In genomic region chr10:32980558-32981468, GRCh38 we compare ENCODE assay signal across 1 cellular context.
TF ChIP-seq lines count a peak whose summit lies in the region.

No MANE protein-coding gene starts in this region.

TF ChIP-seq in HepG2, 621 proteins besides CTCF, POLR2A, EP300 and RAD21 (continued from another document and continues in another):
- TF ChIP-seq ZNF609 (CRISPR knock-in tag; IDR thresholded peaks at IDR 0.05; ENCODE audit: borderline replicate concordance) (peak; percentile 27; the same call in 1 of the 2 replicates), ZNF225 (CRISPR knock-in tag; IDR thresholded peaks at IDR 0.05) (no peak), FOSL2 (CRISPR knock-in tag; IDR thresholded peaks at IDR 0.05) (peak; percentile 91), HDAC2 (CRISPR knock-in tag; IDR thresholded peaks at IDR 0.05) (peak; percentile 79), NCOA5 (CRISPR knock-in tag; IDR thresholded peaks at IDR 0.05) (no peak), ZNF770 (CRISPR knock-in tag; IDR thresholded peaks at IDR 0.05) (peak; percentile 51), ZNF784 (CRISPR knock-in tag; IDR thresholded peaks at IDR 0.05; ENCODE audit: borderline replicate concordance) (no peak), RXRA (CRISPR knock-in tag; IDR thresholded peaks at IDR 0.05) (peak; percentile 62; the same call in 1 of the 2 replicates), POLR2AphosphoS2 (IDR thresholded peaks at IDR 0.05; ENCODE audit: low read depth, low read length) (peak; percentile 31; the same call in 1 of the 2 replicates), SNAPC4 (CRISPR knock-in tag; IDR thresholded peaks at IDR 0.05) (peak; percentile 55; the same call in 1 of the 2 replicates), PRDM15 (CRISPR knock-in tag; IDR thresholded peaks at IDR 0.05) (no peak), SMYD3 (CRISPR knock-in tag; IDR thresholded peaks at IDR 0.05) (no peak), ATAD3A (CRISPR knock-in tag; IDR thresholded peaks at IDR 0.05) (no peak), ZNF337 (CRISPR knock-in tag; IDR thresholded peaks at IDR 0.05; ENCODE audit: borderline replicate concordance, low read depth) (no peak), ZNF713 (CRISPR knock-in tag; IDR thresholded peaks at IDR 0.05) (no peak), ZNF276 (CRISPR knock-in tag; IDR thresholded peaks at IDR 0.05; ENCODE audit: low read depth) (no peak), BCL3 (CRISPR knock-in tag; IDR thresholded peaks at IDR 0.05) (peak; percentile 70), SPEN (CRISPR knock-in tag; IDR thresholded peaks at IDR 0.05; ENCODE audit: low read depth) (peak; percentile 68), ZNF292 (CRISPR knock-in tag; IDR thresholded peaks at IDR 0.05; ENCODE audit: borderline replicate concordance, low read depth) (peak; percentile 100), BHLHE40 (IDR thresholded peaks at IDR 0.05; ENCODE audit: low read length) (peak; percentile 96), RFXANK (CRISPR knock-in tag; IDR thresholded peaks at IDR 0.05) (0 out of 2 replicates have a peak, but pooled peaks have one; percentile 50), MYPOP (CRISPR knock-in tag; IDR thresholded peaks at IDR 0.05) (peak; percentile 90; the same call in 1 of the 2 replicates), RBFOX2 (IDR thresholded peaks at IDR 0.05; ENCODE audit: low read depth, low read length) (peak; percentile 56; the same call in 1 of the 2 replicates), RFXAP (CRISPR knock-in tag; IDR thresholded peaks at IDR 0.05; ENCODE audit: borderline replicate concordance) (no peak), ARNTL (CRISPR knock-in tag; IDR thresholded peaks at IDR 0.05) (peak; percentile 81), NBN (conservative IDR thresholded peaks at IDR 0.05) (no peak), HDAC1 (CRISPR knock-in tag; IDR thresholded peaks at IDR 0.05) (peak; percentile 94), MZF1 (CRISPR knock-in tag; IDR thresholded peaks at IDR 0.05; ENCODE audit: borderline replicate concordance) (peak; percentile 84; the same call in 1 of the 2 replicates), NRL (CRISPR knock-in tag; IDR thresholded peaks at IDR 0.05; ENCODE audit: borderline replicate concordance) (0 out of 2 replicates have a peak, but pooled peaks have one; percentile 36), ZNF281 (CRISPR knock-in tag; IDR thresholded peaks at IDR 0.05; ENCODE audit: borderline replicate concordance) (peak; percentile 54; the same call in 1 of the 2 replicates), ZFAT (CRISPR knock-in tag; conservative IDR thresholded peaks at IDR 0.05) (no peak), ZNF263 (CRISPR knock-in tag; IDR thresholded peaks at IDR 0.05) (peak; percentile 91)
